24 cellular contexts compared by ENCODE assay signal in genomic region chr13:100808848-100809247, GRCh38.
"Had no signal": no experiment of that assay in that cellular context is flagged by ENCODE, and none has a peak within 500 bp of the region (broad histone marks: within the 10 kb centered on the region; RNA-seq: fewer than 3 reads in every experiment).

No MANE protein-coding gene starts in this region.

- H3K27me3 ChIP-seq: colonic mucosa, hepatocyte had no signal

- H3K36me3 ChIP-seq: colonic mucosa, gastroesophageal sphincter, spleen, thoracic aorta had no signal

- H3K9me3 Mint-ChIP-seq: activated naive CD4-positive, alpha-beta T cell treated with anti-CD3 and anti-CD28 coated beads, Interleukin-2, amount 50 U/mL, for 72 hours; activated T-helper 2 cell treated with anti-CD3 and anti-CD28 coated beads, Interferon-gamma antibody, Interleukin-2, Interleukin-4, amounts not matched to agents 10 μg/mL and 5 μg/mL and 100 μg/mL, durations not matched to agents 14 hours and 24 hours and 36 hours; effector memory CD8-positive, alpha-beta T cell; nephron had no signal

- H3K4me3 Mint-ChIP-seq: activated CD4-positive, alpha-beta T cell treated with anti-CD3 and anti-CD28 coated beads for 36 hours; activated CD8-positive, alpha-beta memory T cell treated with anti-CD3 and anti-CD28 coated beads, Interleukin-2, amount 10 ng/mL, durations not matched to agents 7 days and 5 days; activated CD8-positive, alpha-beta T cell treated with anti-CD3 and anti-CD28 coated beads, Interleukin-2, amount 10 ng/mL, durations not matched to agents 7 days and 5 days; effector memory CD8-positive, alpha-beta T cell; nephron had no signal

- H3K27ac ChIP-seq: colonic mucosa, gastroesophageal sphincter, hepatocyte, parathyroid adenoma, spleen, thoracic aorta had no signal

- H3K4me1 ChIP-seq: colonic mucosa, gastroesophageal sphincter, parathyroid adenoma, spleen had no signal

- DNase-seq: activated CD4-positive, alpha-beta T cell treated with anti-CD3 and anti-CD28 coated beads for 36 hours; activated CD4-positive, CD25-positive, alpha-beta regulatory T cell; activated CD8-positive, alpha-beta memory T cell treated with anti-CD3 and anti-CD28 coated beads, Interleukin-2, amount 10 ng/mL, durations not matched to agents 7 days and 5 days; activated CD8-positive, alpha-beta T cell treated with anti-CD3 and anti-CD28 coated beads, Interleukin-2, amount 10 ng/mL, durations not matched to agents 7 days and 5 days; activated T-cell treated with anti-CD3 and anti-CD28 coated beads, Interleukin-2, amount 50 U/mL, for 48 hours; cerebellar nuclear complex; colonic mucosa; effector memory CD8-positive, alpha-beta T cell; islet precursor cell; left cardiac atrium; mammary epithelial cell; occipital lobe; right cardiac atrium; spleen; stimulated activated CD4-positive, alpha-beta T cell treated with anti-CD3 and anti-CD28 coated beads, Interleukin-2, amount 100 ng/mL, for 48 hours; stimulated activated naive CD4-positive, alpha-beta T cell treated with Interleukin-2 at 50 U/mL for 16 hours; trophoblast cell had no signal

- H3K79me2 ChIP-seq: hepatocyte, parathyroid adenoma had no signal

- H3K4me2 ChIP-seq: hepatocyte had no signal

- H3K4me1 Mint-ChIP-seq: activated CD4-positive, alpha-beta T cell treated with anti-CD3 and anti-CD28 coated beads for 36 hours; activated CD8-positive, alpha-beta memory T cell treated with anti-CD3 and anti-CD28 coated beads, Interleukin-2, amount 10 ng/mL, durations not matched to agents 7 days and 5 days had no signal

- ATAC-seq: activated CD4-positive, alpha-beta T cell treated with anti-CD3 and anti-CD28 coated beads for 36 hours; activated CD8-positive, alpha-beta memory T cell treated with anti-CD3 and anti-CD28 coated beads, Interleukin-2, amount 10 ng/mL, durations not matched to agents 7 days and 5 days; activated CD8-positive, alpha-beta T cell treated with anti-CD3 and anti-CD28 coated beads, Interleukin-2, amount 10 ng/mL, durations not matched to agents 7 days and 5 days; activated naive CD4-positive, alpha-beta T cell treated with anti-CD3 and anti-CD28 coated beads, Interleukin-2, amount 50 U/mL, for 72 hours; effector memory CD8-positive, alpha-beta T cell; gastroesophageal sphincter; left cardiac atrium; right cardiac atrium had no signal

- H3K9me3 ChIP-seq: colonic mucosa, gastroesophageal sphincter, spleen, thoracic aorta had no signal

- H3K36me3 Mint-ChIP-seq: activated CD8-positive, alpha-beta memory T cell treated with anti-CD3 and anti-CD28 coated beads, Interleukin-2, amount 10 ng/mL, durations not matched to agents 7 days and 5 days; activated naive CD4-positive, alpha-beta T cell treated with anti-CD3 and anti-CD28 coated beads, Interleukin-2, amount 50 U/mL, for 72 hours had no signal

- H3K27ac Mint-ChIP-seq: activated CD4-positive, alpha-beta T cell treated with anti-CD3 and anti-CD28 coated beads for 36 hours; activated CD8-positive, alpha-beta memory T cell treated with anti-CD3 and anti-CD28 coated beads, Interleukin-2, amount 10 ng/mL, durations not matched to agents 7 days and 5 days; activated CD8-positive, alpha-beta T cell treated with anti-CD3 and anti-CD28 coated beads, Interleukin-2, amount 10 ng/mL, durations not matched to agents 7 days and 5 days; activated naive CD4-positive, alpha-beta T cell treated with anti-CD3 and anti-CD28 coated beads, Interleukin-2, amount 50 U/mL, for 72 hours; activated T-helper 2 cell treated with anti-CD3 and anti-CD28 coated beads, Interferon-gamma antibody, Interleukin-2, Interleukin-4, amounts not matched to agents 10 μg/mL and 5 μg/mL and 100 μg/mL, durations not matched to agents 14 hours and 24 hours and 36 hours; effector memory CD8-positive, alpha-beta T cell; nephron had no signal

- H3K9ac ChIP-seq: parathyroid adenoma had no signal

- H2AFZ ChIP-seq: hepatocyte, parathyroid adenoma had no signal

- H3K4me3 ChIP-seq: colonic mucosa, gastroesophageal sphincter, hepatocyte, spleen, thoracic aorta had no signal
